In the genomic region with DNA sequence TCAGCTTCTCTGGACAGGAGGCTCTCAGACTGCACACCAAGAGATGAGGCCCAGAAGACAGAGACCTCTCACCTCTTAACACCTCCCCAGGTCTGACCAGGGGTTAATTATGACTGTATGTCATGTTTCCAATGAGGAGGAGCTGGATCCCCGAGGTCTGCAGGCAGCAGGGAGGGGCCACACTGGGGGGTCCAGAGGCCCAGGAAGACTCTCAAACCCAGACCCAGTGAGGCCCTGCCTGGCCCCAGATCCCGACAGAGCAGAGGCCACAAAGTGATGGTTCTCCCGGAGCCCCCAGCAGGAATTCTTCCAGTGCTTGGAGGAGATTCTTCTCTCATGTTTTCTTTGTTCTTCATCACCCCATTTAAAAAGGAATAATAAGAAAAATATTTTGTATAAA, we compare ENCODE assay signal across 28 cellular contexts.
"Had no signal": no experiment of that assay in that cellular context is flagged by ENCODE, and none has a peak within 500 bp of the region (broad histone marks: within the 10 kb centered on the region; RNA-seq: fewer than 3 reads in every experiment).

No MANE protein-coding gene starts in this region.

- H3K4me3 ChIP-seq: neural progenitor cell, pancreas, psoas muscle, right lobe of liver, sigmoid colon, suprapubic skin, testis, tibial artery, transverse colon, upper lobe of right lung, uterus had no signal

- H3K36me3 ChIP-seq: neural progenitor cell, pancreas, right lobe of liver, sigmoid colon, suprapubic skin, tibial artery, transverse colon, upper lobe of right lung, uterus had no signal

- H3K27me3 ChIP-seq: neural progenitor cell, pancreas, right lobe of liver, sigmoid colon, testis, transverse colon, upper lobe of right lung, uterus had no signal

- H3K27ac ChIP-seq: neural progenitor cell, pancreas, psoas muscle, right lobe of liver, sigmoid colon, suprapubic skin, testis, tibial artery, transverse colon, upper lobe of right lung, uterus had no signal

- H3K9me3 ChIP-seq: pancreas, psoas muscle, right lobe of liver, sigmoid colon, suprapubic skin, testis, tibial artery, transverse colon, upper lobe of right lung, uterus had no signal

- H3K36me3 Mint-ChIP-seq: natural killer cell; neural progenitor cell; stimulated activated effector memory CD8-positive, alpha-beta T cell treated with anti-CD3 and anti-CD28 coated beads, Interleukin-12 subunit alpha, Interleukin-12 subunit beta, amount 100 ng/mL, for 72 hours; stimulated activated naive B cell treated with anti-CD40 and anti-IgM and Interleukin-4, amounts not matched to agents 10 μg/mL and 1 μg/mL and 100 μg/mL, for 72 hours had no signal

- H3K4me1 ChIP-seq: neural progenitor cell, pancreas, psoas muscle, right lobe of liver, sigmoid colon, suprapubic skin, testis, tibial artery, transverse colon, upper lobe of right lung, uterus had no signal

- H3K4me1 Mint-ChIP-seq: naive thymus-derived CD4-positive, alpha-beta T cell; natural killer cell; nephron; neural progenitor cell; stimulated activated effector memory CD8-positive, alpha-beta T cell treated with anti-CD3 and anti-CD28 coated beads, Interleukin-12 subunit alpha, Interleukin-12 subunit beta, amount 100 ng/mL, for 72 hours; stimulated activated naive B cell treated with anti-CD40 and anti-IgM and Interleukin-4, amounts not matched to agents 10 μg/mL and 1 μg/mL and 100 μg/mL, for 72 hours had no signal

- H3K4me3 Mint-ChIP-seq: naive thymus-derived CD4-positive, alpha-beta T cell; natural killer cell; nephron; neural progenitor cell; stimulated activated effector memory CD8-positive, alpha-beta T cell treated with anti-CD3 and anti-CD28 coated beads, Interleukin-12 subunit alpha, Interleukin-12 subunit beta, amount 100 ng/mL, for 72 hours; stimulated activated naive B cell treated with anti-CD40 and anti-IgM and Interleukin-4, amounts not matched to agents 10 μg/mL and 1 μg/mL and 100 μg/mL, for 72 hours; stimulated activated naive CD8-positive, alpha-beta T cell treated with anti-CD3 and anti-CD28 coated beads, Interleukin-15, Interleukin-2, amounts not matched to agents 100 ng/mL and 50 ng/mL, for 24 hours; type B pancreatic cell had no signal

- H3K27ac Mint-ChIP-seq: naive thymus-derived CD4-positive, alpha-beta T cell; natural killer cell; nephron; neural progenitor cell; progenitor cell of endocrine pancreas; stimulated activated effector memory CD8-positive, alpha-beta T cell treated with anti-CD3 and anti-CD28 coated beads, Interleukin-12 subunit alpha, Interleukin-12 subunit beta, amount 100 ng/mL, for 72 hours; stimulated activated naive B cell treated with anti-CD40 and anti-IgM and Interleukin-4, amounts not matched to agents 10 μg/mL and 1 μg/mL and 100 μg/mL, for 72 hours; stimulated activated naive CD8-positive, alpha-beta T cell treated with anti-CD3 and anti-CD28 coated beads, Interleukin-15, Interleukin-2, amounts not matched to agents 100 ng/mL and 50 ng/mL, for 24 hours; type B pancreatic cell had no signal

- DNase-seq: naive thymus-derived CD4-positive, alpha-beta T cell; natural killer cell; occipital lobe; pancreas; psoas muscle; right cardiac atrium; right lobe of liver; sigmoid colon; small intestine; stimulated activated CD4-positive, alpha-beta T cell treated with anti-CD3 and anti-CD28 coated beads, Interleukin-15, amount 100 ng/mL, for 24 hours; stimulated activated CD4-positive, alpha-beta T cell treated with anti-CD3 and anti-CD28 coated beads, Interleukin-2, amount 100 ng/mL, for 24 hours; stimulated activated CD4-positive, alpha-beta T cell treated with anti-CD3 and anti-CD28 coated beads, Interleukin-2, amount 100 ng/mL, for 48 hours; stimulated activated CD4-positive, alpha-beta T cell treated with anti-CD3 and anti-CD28 coated beads, Interleukin-4, amount 100 ng/mL, for 24 hours; stimulated activated naive B cell treated with anti-CD40 and anti-IgM and Interleukin-4, amounts not matched to agents 10 μg/mL and 1 μg/mL and 100 μg/mL, for 72 hours; stimulated activated naive CD4-positive, alpha-beta T cell treated with Interleukin-2 at 50 U/mL for 16 hours; substantia nigra; testis; transverse colon; upper lobe of right lung; uterus had no signal
